ENCODE assay signal across 13 cellular contexts in the genomic region with DNA sequence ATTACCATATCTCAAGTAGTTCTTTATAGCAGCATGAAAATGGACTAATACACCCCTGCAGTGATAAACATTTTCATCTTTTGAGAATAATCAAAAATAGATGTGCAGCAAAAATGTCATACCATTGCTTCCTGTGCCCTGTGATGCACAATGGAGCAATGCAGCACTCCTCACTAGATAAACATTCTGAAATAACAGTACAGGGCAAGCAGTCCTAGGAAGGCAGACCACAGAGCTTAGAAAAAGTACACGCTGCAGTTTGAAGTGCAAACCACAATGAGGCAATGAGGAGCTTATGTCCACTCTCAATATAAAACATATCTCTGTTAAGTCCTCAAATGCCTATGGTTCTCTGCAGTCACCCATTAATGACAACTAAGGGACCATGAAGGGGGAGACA.
DNase-seq lines count a peak whose midpoint lies in the region; ATAC-seq, FAIRE-seq and TF ChIP-seq lines count a peak whose summit lies in the region.
"Had no signal": no experiment of that assay in that cellular context is flagged by ENCODE, and none has a peak within 500 bp of the region (broad histone marks: within the 10 kb centered on the region; RNA-seq: fewer than 3 reads in every experiment).

No MANE protein-coding gene starts in this region.

- H3K9me3 ChIP-seq in A549 (peaks cover 12% of the 10 kb centered on the region), left lung (peaks cover 0 to 3% of the 10 kb centered on the region in 2 donors)
- H3K9me3 ChIP-seq: neutrophil had no signal

- no peak for TF ChIP-seq POLR2A in A549 (IDR thresholded peaks at IDR 0.05; ENCODE audit: low read length)

- ATAC-seq in A549 (peak; percentile 73 to 75), left lung (peak; percentile 73), GM21447 (IDR thresholded peaks at IDR 0.05; ENCODE audit: unreplicated experiment) (no peak)
- no peak for ATAC-seq in stimulated activated effector memory CD8-positive, alpha-beta T cell treated with anti-CD3 and anti-CD28 coated beads, Interleukin-12 subunit alpha, Interleukin-12 subunit beta, amount 100 ng/mL, for 72 hours
- ATAC-seq in activated CD8-positive, alpha-beta memory T cell treated with anti-CD3 and anti-CD28 coated beads, Interleukin-2, amount 10 ng/mL, durations not matched to agents 7 days and 5 days: no peak
- ATAC-seq: activated naive CD4-positive, alpha-beta T cell treated with anti-CD3 and anti-CD28 coated beads, Interleukin-2, amount 50 U/mL, for 72 hours; HCT116 had no signal

- DNase-seq in A549 (ENCODE audit: low read depth in 1 of 2, low spot score in 1 of 2): peak in 1 of 2 experiments; percentile 70
- peak; percentile 67 for DNase-seq in HT1080 (ENCODE audit: low read depth)
- peak; percentile 80 for DNase-seq in brain pericyte (ENCODE audit: low read depth, low spot score)
- no peak for DNase-seq in left lung
- no peak for DNase-seq in stimulated activated effector memory CD8-positive, alpha-beta T cell treated with anti-CD3 and anti-CD28 coated beads, Interleukin-12 subunit alpha, Interleukin-12 subunit beta, amount 100 ng/mL, for 72 hours (ENCODE audit: low spot score in 2 of 2)
- DNase-seq in activated CD8-positive, alpha-beta memory T cell treated with anti-CD3 and anti-CD28 coated beads, Interleukin-2, amount 10 ng/mL, durations not matched to agents 7 days and 5 days: no peak
- no peak for DNase-seq in GM13976 (ENCODE audit: low spot score)
- DNase-seq: AML-193, NCI-H510A treated with DMSO at 0.1 percent for 48 hours had no signal

- no peaks in the 10 kb centered on the region for H3K27me3 Mint-ChIP-seq in activated CD8-positive, alpha-beta memory T cell treated with anti-CD3 and anti-CD28 coated beads, Interleukin-2, amount 10 ng/mL, durations not matched to agents 7 days and 5 days

- H3K27ac ChIP-seq in A549: peak overlapping the region; percentile 64 to 65
- H3K27ac ChIP-seq in left lung: no peak overlapping the region
- H3K27ac ChIP-seq: neutrophil had no signal

- H3K36me3 ChIP-seq in left lung: no peaks in the 10 kb centered on the region

- H3K36me3 Mint-ChIP-seq in stimulated activated effector memory CD8-positive, alpha-beta T cell treated with anti-CD3 and anti-CD28 coated beads, Interleukin-12 subunit alpha, Interleukin-12 subunit beta, amount 100 ng/mL, for 72 hours: no peaks in the 10 kb centered on the region
- no peaks in the 10 kb centered on the region for H3K36me3 Mint-ChIP-seq in activated CD8-positive, alpha-beta memory T cell treated with anti-CD3 and anti-CD28 coated beads, Interleukin-2, amount 10 ng/mL, durations not matched to agents 7 days and 5 days

- no peak for TF ChIP-seq EP300 in A549 (IDR thresholded peaks at IDR 0.05)

- CTCF ChIA-PET in A549 (lab: Yijun Ruan, JAX): interaction anchor here (0.7 to 1.2 kb wide), 3 partner anchors 11 to 133 kb away, joined by 3 read pairs; no protein-coding TSS in a partner anchor
- CTCF ChIA-PET in activated CD8-positive, alpha-beta memory T cell treated with anti-CD3 and anti-CD28 coated beads, Interleukin-2, amount 10 ng/mL, durations not matched to agents 7 days and 5 days (lab: Charles Lee): no interaction called here

- peak; percentile 33 to 37; a peak in 2 of 5 replicates for TF ChIP-seq RAD21 in A549 (conservative IDR thresholded peaks at IDR 0.05 in 1 of 2, IDR thresholded peaks at IDR 0.05 in 1 of 2)

- peaks cover 3% of the 10 kb centered on the region for H3K9me3 Mint-ChIP-seq in stimulated activated effector memory CD8-positive, alpha-beta T cell treated with anti-CD3 and anti-CD28 coated beads, Interleukin-12 subunit alpha, Interleukin-12 subunit beta, amount 100 ng/mL, for 72 hours
- peaks cover 3% of the 10 kb centered on the region for H3K9me3 Mint-ChIP-seq in activated CD8-positive, alpha-beta memory T cell treated with anti-CD3 and anti-CD28 coated beads, Interleukin-2, amount 10 ng/mL, durations not matched to agents 7 days and 5 days (ENCODE audit: low read depth)

- in situ Hi-C loops in GM13976 (cut with MboI; ENCODE audit: low sequenced_read_pairs, unreplicated experiment): no loop called here

- H3K4me1 ChIP-seq in A549 (peaks cover 82% of the 10 kb centered on the region), left lung (peaks cover 0 to 3% of the 10 kb centered on the region in 2 donors)

- H3K4me3 ChIP-seq in A549: no peak overlapping the region
- no peak overlapping the region for H3K4me3 ChIP-seq in left lung

- no peaks in the 10 kb centered on the region for H3K27me3 ChIP-seq in left lung
- H3K27me3 ChIP-seq: neutrophil had no signal

- H3K4me1 Mint-ChIP-seq in stimulated activated effector memory CD8-positive, alpha-beta T cell treated with anti-CD3 and anti-CD28 coated beads, Interleukin-12 subunit alpha, Interleukin-12 subunit beta, amount 100 ng/mL, for 72 hours: no peaks in the 10 kb centered on the region
- H3K4me1 Mint-ChIP-seq in activated CD8-positive, alpha-beta memory T cell treated with anti-CD3 and anti-CD28 coated beads, Interleukin-2, amount 10 ng/mL, durations not matched to agents 7 days and 5 days: no peaks in the 10 kb centered on the region

- no peak overlapping the region for H3K4me3 Mint-ChIP-seq in stimulated activated effector memory CD8-positive, alpha-beta T cell treated with anti-CD3 and anti-CD28 coated beads, Interleukin-12 subunit alpha, Interleukin-12 subunit beta, amount 100 ng/mL, for 72 hours
- no peak overlapping the region for H3K4me3 Mint-ChIP-seq in activated CD8-positive, alpha-beta memory T cell treated with anti-CD3 and anti-CD28 coated beads, Interleukin-2, amount 10 ng/mL, durations not matched to agents 7 days and 5 days

- intact Hi-C loops in left lung (cut with DNase I): no loop called here

- no peak overlapping the region for H3K27ac Mint-ChIP-seq in stimulated activated effector memory CD8-positive, alpha-beta T cell treated with anti-CD3 and anti-CD28 coated beads, Interleukin-12 subunit alpha, Interleukin-12 subunit beta, amount 100 ng/mL, for 72 hours
- no peak overlapping the region for H3K27ac Mint-ChIP-seq in activated CD8-positive, alpha-beta memory T cell treated with anti-CD3 and anti-CD28 coated beads, Interleukin-2, amount 10 ng/mL, durations not matched to agents 7 days and 5 days
- H3K27ac Mint-ChIP-seq: activated naive CD4-positive, alpha-beta T cell treated with anti-CD3 and anti-CD28 coated beads, Interleukin-2, amount 50 U/mL, for 72 hours had no signal

- POLR2A ChIA-PET in A549 (lab: Yijun Ruan, JAX): interaction anchor here (0.6 kb wide), 1 partner anchor 324 kb away, joined by 8 read pairs; no protein-coding TSS in a partner anchor

- peak; percentile 13; the same call in 1 of the 3 replicates for TF ChIP-seq CTCF in A549 (IDR thresholded peaks at IDR 0.05)
- no peak for TF ChIP-seq CTCF in left lung (IDR thresholded peaks at IDR 0.05)
- no peak for TF ChIP-seq CTCF in GM13976 (IDR thresholded peaks at IDR 0.05; ENCODE audit: borderline replicate concordance, control extremely low read depth, extremely low read depth, insufficient read depth, missing control alignments)

- H3K4me2 ChIP-seq in A549: peak overlapping the region; percentile 30; the same call in 1 of the 3 replicates

- 30% methylated on average over 1 of the region's 1 CpG for WGBS in A549 (ENCODE audit: missing lambda C conversion rate)

- FAIRE-seq in A549 (lab: Jason Lieb, UNC): no peak

TF ChIP-seq in A549, 52 proteins besides CTCF, POLR2A, EP300 and RAD21:
- TF ChIP-seq EHMT2 (IDR thresholded peaks at IDR 0.05; ENCODE audit: low read depth) (no peak), CEBPB (IDR thresholded peaks at IDR 0.05) (no peak), SREBF2 (IDR thresholded peaks at IDR 0.05) (no peak), HEYL (CRISPR knock-in tag; IDR thresholded peaks at IDR 0.05) (no peak), MAFK (IDR thresholded peaks at IDR 0.05; ENCODE audit: partially characterized antibody) (peak; percentile 26), HOXB13 (CRISPR knock-in tag; IDR thresholded peaks at IDR 0.05; ENCODE audit: low read depth) (no peak), BHLHE40 (IDR thresholded peaks at IDR 0.05; ENCODE audit: low read depth, low read length) (no peak), POLR2AphosphoS2 (conservative IDR thresholded peaks at IDR 0.05; ENCODE audit: low read length) (no peak), EHF (CRISPR knock-in tag; IDR thresholded peaks at IDR 0.05) (no peak), RFX5 (IDR thresholded peaks at IDR 0.05) (no peak), TP53 (CRISPR knock-in tag; IDR thresholded peaks at IDR 0.05) (no peak), SMC3 (IDR thresholded peaks at IDR 0.05) (peak; percentile 29; the same call in 1 of the 3 replicates), ZSCAN20 (CRISPR knock-in tag; IDR thresholded peaks at IDR 0.05) (no peak), ZFP36 (IDR thresholded peaks at IDR 0.05; ENCODE audit: borderline replicate concordance, partially characterized antibody) (no peak)
- TF ChIP-seq, protein P1, sequence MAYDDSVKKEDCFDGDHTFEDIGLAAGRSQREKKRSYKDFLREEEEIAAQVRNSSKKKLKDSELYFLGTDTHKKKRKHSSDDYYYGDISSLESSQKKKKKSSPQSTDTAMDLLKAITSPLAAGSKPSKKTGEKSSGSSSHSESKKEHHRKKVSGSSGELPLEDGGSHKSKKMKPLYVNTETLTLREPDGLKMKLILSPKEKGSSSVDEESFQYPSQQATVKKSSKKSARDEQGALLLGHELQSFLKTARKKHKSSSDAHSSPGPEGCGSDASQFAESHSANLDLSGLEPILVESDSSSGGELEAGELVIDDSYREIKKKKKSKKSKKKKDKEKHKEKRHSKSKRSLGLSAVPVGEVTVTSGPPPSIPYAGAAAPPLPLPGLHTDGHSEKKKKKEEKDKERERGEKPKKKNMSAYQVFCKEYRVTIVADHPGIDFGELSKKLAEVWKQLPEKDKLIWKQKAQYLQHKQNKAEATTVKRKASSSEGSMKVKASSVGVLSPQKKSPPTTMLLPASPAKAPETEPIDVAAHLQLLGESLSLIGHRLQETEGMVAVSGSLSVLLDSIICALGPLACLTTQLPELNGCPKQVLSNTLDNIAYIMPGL (CRISPR knock-in tag; IDR thresholded peaks at IDR 0.05; ENCODE audit: borderline replicate concordance): no peak
- TF ChIP-seq, protein P2, sequence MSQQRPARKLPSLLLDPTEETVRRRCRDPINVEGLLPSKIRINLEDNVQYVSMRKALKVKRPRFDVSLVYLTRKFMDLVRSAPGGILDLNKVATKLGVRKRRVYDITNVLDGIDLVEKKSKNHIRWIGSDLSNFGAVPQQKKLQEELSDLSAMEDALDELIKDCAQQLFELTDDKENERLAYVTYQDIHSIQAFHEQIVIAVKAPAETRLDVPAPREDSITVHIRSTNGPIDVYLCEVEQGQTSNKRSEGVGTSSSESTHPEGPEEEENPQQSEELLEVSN (IDR thresholded peaks at IDR 0.05; ENCODE audit: borderline replicate concordance, low read depth): no peak

Comparison
In these comparisons a context has a peak if more than half of its experiments do, and no peak if none do; other contexts are left out.
1. ATAC-seq: peak in A549 (2 of 2) and left lung (single experiment); none in stimulated activated effector memory CD8-positive, alpha-beta T cell treated with anti-CD3 and anti-CD28 coated beads, Interleukin-12 subunit alpha, Interleukin-12 subunit beta, amount 100 ng/mL, for 72 hours (single experiment), activated CD8-positive, alpha-beta memory T cell treated with anti-CD3 and anti-CD28 coated beads, Interleukin-2, amount 10 ng/mL, durations not matched to agents 7 days and 5 days (single experiment) and GM21447 (single experiment).
2. DNase-seq: peak in HT1080 (single experiment) and brain pericyte (single experiment); none in left lung (0 of 2), stimulated activated effector memory CD8-positive, alpha-beta T cell treated with anti-CD3 and anti-CD28 coated beads, Interleukin-12 subunit alpha, Interleukin-12 subunit beta, amount 100 ng/mL, for 72 hours (0 of 2), activated CD8-positive, alpha-beta memory T cell treated with anti-CD3 and anti-CD28 coated beads, Interleukin-2, amount 10 ng/mL, durations not matched to agents 7 days and 5 days (single experiment) and GM13976 (single experiment).
3. H3K27ac ChIP-seq: peak in A549 (2 of 2); none in left lung (0 of 2).